Comparison of ENCODE assay signal across 1 cellular context in the genomic region with DNA sequence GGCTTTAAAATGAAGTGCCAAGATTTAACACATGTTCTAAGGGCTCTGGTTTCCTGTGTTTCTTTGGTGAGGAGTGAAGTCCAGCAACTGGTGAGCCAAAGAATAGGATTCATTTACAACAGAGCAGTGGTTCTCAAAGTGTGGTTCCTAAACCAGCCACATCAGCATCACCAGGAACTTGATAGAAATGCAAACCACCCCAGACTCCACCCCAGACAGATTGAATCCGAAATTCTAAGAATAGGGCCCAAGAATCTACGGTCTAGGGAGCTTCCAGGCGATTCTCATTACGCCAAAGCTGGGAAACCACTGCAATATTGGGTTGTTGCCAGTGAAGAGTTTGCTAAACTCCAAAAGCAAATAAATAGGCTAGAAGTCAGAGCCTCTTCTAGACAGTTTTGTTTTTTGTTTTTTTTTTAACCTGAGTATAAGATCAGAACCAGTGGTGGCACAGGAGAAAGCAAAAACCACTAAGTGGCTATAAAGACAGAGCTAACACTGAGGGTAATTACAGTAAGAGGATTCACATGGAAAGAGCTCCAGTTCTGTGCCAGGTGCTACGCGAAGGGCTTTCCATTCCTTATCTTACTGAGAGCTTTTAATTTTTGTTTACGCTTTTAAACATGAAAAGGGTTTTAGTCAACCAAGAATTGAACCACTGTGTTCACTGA.
TF ChIP-seq lines count a peak whose summit lies in the region.

No MANE protein-coding gene starts in this region.

TF ChIP-seq in HEK293, 187 proteins besides CTCF, POLR2A, EP300 and RAD21 (continued from another document):
- TF ChIP-seq, protein P1, sequence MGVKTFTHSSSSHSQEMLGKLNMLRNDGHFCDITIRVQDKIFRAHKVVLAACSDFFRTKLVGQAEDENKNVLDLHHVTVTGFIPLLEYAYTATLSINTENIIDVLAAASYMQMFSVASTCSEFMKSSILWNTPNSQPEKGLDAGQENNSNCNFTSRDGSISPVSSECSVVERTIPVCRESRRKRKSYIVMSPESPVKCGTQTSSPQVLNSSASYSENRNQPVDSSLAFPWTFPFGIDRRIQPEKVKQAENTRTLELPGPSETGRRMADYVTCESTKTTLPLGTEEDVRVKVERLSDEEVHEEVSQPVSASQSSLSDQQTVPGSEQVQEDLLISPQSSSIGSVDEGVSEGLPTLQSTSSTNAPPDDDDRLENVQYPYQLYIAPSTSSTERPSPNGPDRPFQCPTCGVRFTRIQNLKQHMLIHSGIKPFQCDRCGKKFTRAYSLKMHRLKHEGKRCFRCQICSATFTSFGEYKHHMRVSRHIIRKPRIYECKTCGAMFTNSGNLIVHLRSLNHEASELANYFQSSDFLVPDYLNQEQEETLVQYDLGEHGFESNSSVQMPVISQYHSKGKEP (tag by site-specific recombination; IDR thresholded peaks at IDR 0.05) = peak; percentile 76
